In the genomic region with DNA sequence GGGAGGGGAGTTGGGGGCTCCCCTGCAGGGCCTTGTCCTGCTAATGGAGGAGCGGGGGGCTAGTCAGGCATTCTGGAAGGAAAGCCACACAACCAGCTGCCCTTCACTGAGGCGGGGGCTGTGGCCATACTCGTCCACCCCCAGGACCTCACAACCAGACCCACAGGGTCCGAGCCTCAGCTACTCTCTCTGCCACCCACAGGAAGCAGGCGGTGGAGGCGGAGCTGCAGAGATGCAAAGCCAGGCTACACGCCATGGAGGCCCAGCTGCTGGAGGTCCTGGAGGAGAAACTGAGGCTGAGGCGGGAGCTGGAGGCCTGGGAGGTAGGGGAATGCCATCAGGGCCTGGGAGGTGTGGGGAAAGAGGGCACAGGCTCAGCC, we compare ENCODE assay signal across 23 cellular contexts. TPM values are rescaled to one million over a fixed set of nuclear protein-coding genes. Genes with fewer than 3 reads are reported as not detected.
A peak's percentile ranks its signal among the peaks of the same experiment; 100 is the strongest.
DNase-seq lines count a peak whose midpoint lies in the region; ATAC-seq and TF ChIP-seq lines count a peak whose summit lies in the region.
"Had no signal": no experiment of that assay in that cellular context is flagged by ENCODE, and none has a peak within 500 bp of the region (broad histone marks: within the 10 kb centered on the region; RNA-seq: fewer than 3 reads in every experiment).

No MANE protein-coding gene starts in this region.

- peaks cover 12 to 23% of the 10 kb centered on the region in 2 donors for H3K36me3 Mint-ChIP-seq in CD14-positive monocyte
- H3K36me3 Mint-ChIP-seq: stimulated activated memory B cell treated with anti-CD40 and anti-IgM and Interleukin-4, amounts not matched to agents 10 μg/mL and 1 μg/mL and 100 μg/mL, for 72 hours had no signal

- H4K20me1 ChIP-seq in osteoblast (ENCODE audit: insufficient read depth, low read length) = peaks cover 5% of the 10 kb centered on the region

- TF ChIP-seq CTCF in CD14-positive monocyte (IDR thresholded peaks at IDR 0.05) = no peak
- TF ChIP-seq CTCF in osteoblast (IDR thresholded peaks at IDR 0.05; ENCODE audit: extremely low read depth, low read depth, low read length) = no peak
- TF ChIP-seq CTCF in psoas muscle (IDR thresholded peaks at IDR 0.05) = no peak

- H3K9me3 Mint-ChIP-seq in CD14-positive monocyte = peaks cover 0 to 11% (median 5%) of the 10 kb centered on the region in 7 donors
- H3K9me3 Mint-ChIP-seq: activated CD8-positive, alpha-beta T cell treated with anti-CD3 and anti-CD28 coated beads for 36 hours; endodermal cell; neural progenitor cell; stimulated activated memory B cell treated with anti-CD40 and anti-IgM and Interleukin-4, amounts not matched to agents 10 μg/mL and 1 μg/mL and 100 μg/mL, for 72 hours had no signal

- CTCF ChIA-PET in HEK293T (lab: Yijun Ruan, JAX) = interaction anchor here (0.7 to 4.2 kb wide), 6 partner anchors 15 to 129 kb away, joined by 3 to 21 read pairs (median 5); partner anchors contain the start of gene STX1A

- H3K27me3 ChIP-seq in esophagus (ENCODE audit: control insufficient read depth in 1 of 2, insufficient read depth in 2 of 2, low read length in 2 of 2) = no peaks in the 10 kb centered on the region
- no peaks in the 10 kb centered on the region for H3K27me3 ChIP-seq in osteoblast (ENCODE audit: insufficient read depth, low read length)
- no peaks in the 10 kb centered on the region for H3K27me3 ChIP-seq in psoas muscle (ENCODE audit: insufficient read depth in 3 of 3, low read length in 2 of 3)
- H3K27me3 ChIP-seq: ascending aorta, neural progenitor cell, SJSA1, tibial artery had no signal

- peak overlapping the region in 4 of 7 donors; percentile 35 to 88 (median 61) for H3K27ac Mint-ChIP-seq in CD14-positive monocyte
- H3K27ac Mint-ChIP-seq: neural progenitor cell; stimulated activated memory B cell treated with anti-CD40 and anti-IgM and Interleukin-4, amounts not matched to agents 10 μg/mL and 1 μg/mL and 100 μg/mL, for 72 hours had no signal

- H3K4me3 ChIP-seq in esophagus (ENCODE audit: low read depth in 1 of 2, low read length in 2 of 2) = no peak overlapping the region
- no peak overlapping the region for H3K4me3 ChIP-seq in osteoblast (ENCODE audit: insufficient read depth, low read length)
- no peak overlapping the region for H3K4me3 ChIP-seq in psoas muscle
- H3K4me3 ChIP-seq: ascending aorta, neural progenitor cell, SJSA1, tibial artery had no signal

- H2AFZ ChIP-seq in osteoblast (ENCODE audit: low read length) = no peak overlapping the region
- H2AFZ ChIP-seq: neural progenitor cell had no signal

- no peak for ATAC-seq in psoas muscle
- ATAC-seq: stimulated activated memory B cell treated with anti-CD40 and anti-IgM and Interleukin-4, amounts not matched to agents 10 μg/mL and 1 μg/mL and 100 μg/mL, for 72 hours had no signal

- H3K4me3 Mint-ChIP-seq in CD14-positive monocyte = no peak overlapping the region
- H3K4me3 Mint-ChIP-seq: activated CD8-positive, alpha-beta T cell treated with anti-CD3 and anti-CD28 coated beads for 36 hours; endodermal cell; stimulated activated memory B cell treated with anti-CD40 and anti-IgM and Interleukin-4, amounts not matched to agents 10 μg/mL and 1 μg/mL and 100 μg/mL, for 72 hours; WTC11 had no signal

- peaks cover 28% of the 10 kb centered on the region for H3K4me1 Mint-ChIP-seq in CD14-positive monocyte

- H3K4me2 ChIP-seq in osteoblast (ENCODE audit: insufficient read depth, low read length) = no peak overlapping the region
- H3K4me2 ChIP-seq: neural progenitor cell had no signal

- H3K27ac ChIP-seq in esophagus (ENCODE audit: low read depth in 2 of 2, low read length in 1 of 2) = peak overlapping the region; percentile 62 to 89
- H3K27ac ChIP-seq in osteoblast (ENCODE audit: low read depth, low read length) = no peak overlapping the region
- H3K27ac ChIP-seq in psoas muscle = no peak overlapping the region
- H3K27ac ChIP-seq: neural progenitor cell had no signal

- DNase-seq in CD14-positive monocyte (ENCODE audit: low spot score) = no peak
- peak; percentile 22 for DNase-seq in NAMALWA (ENCODE audit: low spot score)
- DNase-seq in osteoblast (ENCODE audit: insufficient read length, low spot score, missing footprints) = peak; percentile 17
- DNase-seq in HEK293T (ENCODE audit: extremely low spot score) = no peak
- no peak for DNase-seq in germinal center (ENCODE audit: low spot score)
- DNase-seq in psoas muscle = no peak
- DNase-seq in iPS-NIHi11 (ENCODE audit: low spot score) = no peak
- DNase-seq: activated CD8-positive, alpha-beta T cell treated with anti-CD3 and anti-CD28 coated beads for 36 hours; activated naive CD4-positive, alpha-beta T cell treated with Interleukin-2 at 50 U/mL for 16 hours; activated T-cell treated with anti-CD3 and anti-CD28 coated beads, Interleukin-2, amount 50 U/mL, for 1 hour; endodermal cell; mesenchymal stem cell had no signal

- H3K4me1 ChIP-seq in esophagus (ENCODE audit: control insufficient read depth in 2 of 2, insufficient read depth in 2 of 2, low read length in 1 of 2) (peaks cover 0 to 22% of the 10 kb centered on the region in 2 donors), osteoblast (ENCODE audit: insufficient read depth, low read length) (peaks cover 15% of the 10 kb centered on the region), psoas muscle (no peaks in the 10 kb centered on the region)

- WGBS in esophagus, 2 donors = 87 to 88% methylated on average over 8 of the region's 8 CpGs
- WGBS in psoas muscle, 3 donors = 94 to 100% (median 97%) methylated on average over 8 of the region's 8 CpGs

- POLR2A ChIA-PET in HEK293T (lab: Yijun Ruan, JAX) = no interaction called here

- intact Hi-C loops in CD14-positive monocyte (cut with micrococcal nuclease) (loop anchor here (5.0 to 10.0 kb wide), 2 partner anchors 53 to 119 kb away; partner anchors contain the start of genes BUD23 (in 2 of the 2) and DNAJC30 (in 2 of the 2)), psoas muscle (cut with DNase I) (loop anchor here in 1 of 2 donors (10.0 kb wide), 1 partner anchor 119 kb away; no protein-coding TSS in a partner anchor)

- H3K27me3 Mint-ChIP-seq in CD14-positive monocyte (ENCODE audit: low read depth in 3 of 3) = peaks cover 16 to 41% (median 33%) of the 10 kb centered on the region in 3 donors
- H3K27me3 Mint-ChIP-seq: stimulated activated memory B cell treated with anti-CD40 and anti-IgM and Interleukin-4, amounts not matched to agents 10 μg/mL and 1 μg/mL and 100 μg/mL, for 72 hours had no signal

- peaks cover 11% of the 10 kb centered on the region for H3K79me2 ChIP-seq in osteoblast (ENCODE audit: insufficient read depth, low read length)

- H3K9me3 ChIP-seq in esophagus (ENCODE audit: control insufficient read depth in 2 of 2, insufficient read depth in 1 of 2, low read depth in 1 of 2, low read length in 1 of 2) = no peaks in the 10 kb centered on the region
- no peaks in the 10 kb centered on the region for H3K9me3 ChIP-seq in osteoblast (ENCODE audit: low read depth, low read length)
- H3K9me3 ChIP-seq in psoas muscle = no peaks in the 10 kb centered on the region
- H3K9me3 ChIP-seq: ascending aorta, Caco-2, SJSA1, tibial artery had no signal

- H3K36me3 ChIP-seq in esophagus (ENCODE audit: control insufficient read depth in 2 of 2, insufficient read depth in 2 of 2, low read length in 1 of 2) (peaks cover 5 to 16% of the 10 kb centered on the region in 2 donors), osteoblast (ENCODE audit: insufficient read depth, low read length) (peaks cover 6% of the 10 kb centered on the region), psoas muscle (ENCODE audit: insufficient read depth in 1 of 2, low read depth in 1 of 2) (peaks cover 4 to 20% of the 10 kb centered on the region in 2 donors)
- H3K36me3 ChIP-seq: neural progenitor cell had no signal

TF ChIP-seq in HEK293T, 16 proteins besides CTCF, POLR2A, EP300 and RAD21:
- TF ChIP-seq NFRKB (IDR thresholded peaks at IDR 0.05) = no peak
- TF ChIP-seq CTBP1 (IDR thresholded peaks at IDR 0.05; ENCODE audit: borderline replicate concordance) = no peak
- TF ChIP-seq TARDBP (IDR thresholded peaks at IDR 0.05) = no peak
- no peak for TF ChIP-seq ELF4 (IDR thresholded peaks at IDR 0.05)
- TF ChIP-seq ZNF384 (IDR thresholded peaks at IDR 0.05) = no peak
- TF ChIP-seq L3MBTL2 (conservative IDR thresholded peaks at IDR 0.05) = no peak
- TF ChIP-seq ARNT (IDR thresholded peaks at IDR 0.05) = no peak
- no peak for TF ChIP-seq LEF1 (IDR thresholded peaks at IDR 0.05; ENCODE audit: borderline replicate concordance)
TF ChIP-seq in HEK293T: peak in this region for 0.

RNA-seq across cellular contexts. Expression of gene ABHD11, which starts 3.1 kb away (rescaled TPM):
- polyA plus RNA-seq in CD14-positive monocyte (10 to 100 TPM; 20.3 to 22.1 TPM), esophagus (10 to 100 TPM; 22.6 to 28.3 TPM), psoas muscle (10 to 100 TPM in 2 of 3 donors, 1 to 10 TPM in 1; 7.4 to 26.6 (median 14.1) TPM)
- total RNA-seq in osteoblast (6.5 and 8.7 TPM in 2 replicates), psoas muscle (10 to 100 TPM in 2 of 4 donors, 1 to 10 TPM in 2; 6.8 to 16.9 (median 11.5) TPM)

RNA-seq across cellular contexts. Expression of gene STX1A, which starts 16.0 kb away (rescaled TPM):
- polyA plus RNA-seq in CD14-positive monocyte (under 1 TPM; 0.27 to 0.37 TPM), esophagus (1 to 10 TPM; 1.6 to 2.4 TPM), psoas muscle (1 to 10 TPM; 2.3 to 5.4 (median 4.2) TPM)
- total RNA-seq in osteoblast (15.9 and 17.4 TPM in 2 replicates), psoas muscle (1 to 10 TPM; 1.9 to 3.6 (median 2.6) TPM)

RNA-seq across cellular contexts. Expression of gene CLDN3, which starts 34.6 kb away (rescaled TPM):
- polyA plus RNA-seq in CD14-positive monocyte (not detected), esophagus (under 1 TPM; 0.14 to 0.26 TPM), psoas muscle (under 1 TPM in 2 of 3 donors, not detected in 1; 0.04 to 0.16 TPM)
- total RNA-seq in osteoblast (not detected in 2 replicates), psoas muscle (under 1 TPM in 1 of 4 donors, not detected in 3; 0.17 TPM)
- total RNA-seq: activated CD8-positive, alpha-beta T cell treated with anti-CD3 and anti-CD28 coated beads for 36 hours; ascending aorta; OCI-LY7; SJSA1; T-helper 2 cell treated with Interferon-gamma antibody and Interleukin-4, amounts not matched to agents 100 ng/mL and 5 ng/mL, for 36 hours had no signal
- polyA plus RNA-seq: keratinocyte had no signal

RNA-seq across cellular contexts. Expression of gene BUD23, which starts 52.1 kb away (rescaled TPM):
- polyA plus RNA-seq in CD14-positive monocyte = 10 to 100 TPM; 44.5 to 51.9 TPM
- polyA plus RNA-seq in esophagus = 10 to 100 TPM; 39.9 to 43.5 TPM
- 33.9 and 36.9 TPM in 2 replicates for total RNA-seq in osteoblast
- total RNA-seq in psoas muscle = 10 to 100 TPM; 50.4 to 96.2 (median 83.4) TPM
- 100 to 1,000 TPM; 106 to 155 (median 149) TPM for polyA plus RNA-seq in psoas muscle

RNA-seq across cellular contexts. Expression of gene DNAJC30, which starts 52.3 kb away (rescaled TPM):
- polyA plus RNA-seq in CD14-positive monocyte (1 to 10 TPM; 3.2 to 5.2 TPM), esophagus (1 to 10 TPM; 3.9 to 6.1 TPM), psoas muscle (1 to 10 TPM; 4.3 to 9.8 (median 8.3) TPM)
- total RNA-seq in osteoblast (2.9 TPM in 2 replicates), psoas muscle (10 to 100 TPM in 2 of 4 donors, 1 to 10 TPM in 2; 8.7 to 13.9 (median 10.6) TPM)

Comparison
In these comparisons a context has a peak if more than half of its experiments do, and no peak if none do; other contexts are left out.
1. DNase-seq: peak in NAMALWA (single experiment) and osteoblast (single experiment); none in CD14-positive monocyte (single experiment), HEK293T (single experiment), germinal center (single experiment), psoas muscle (0 of 2) and iPS-NIHi11 (single experiment).
2. H3K27ac ChIP-seq: peak in esophagus (2 of 2); none in osteoblast (single experiment) and psoas muscle (single experiment).